21 cellular contexts compared by ENCODE assay signal in genomic region chr13:31000889-31001288, GRCh38.
"Had no signal": no experiment of that assay in that cellular context is flagged by ENCODE, and none has a peak within 500 bp of the region (broad histone marks: within the 10 kb centered on the region; RNA-seq: fewer than 3 reads in every experiment).

No MANE protein-coding gene starts in this region.

- H3K27me3 ChIP-seq: breast epithelium had no signal

- ATAC-seq: activated T-cell treated with anti-CD3 and anti-CD28 coated beads, Interleukin-2, amount 50 U/mL, for 4 hours; activated T-helper 17 cell treated with anti-CD3 and anti-CD28 coated beads, Interleukin-2, amount 50 U/mL, for 72 hours; PC-3; T-cell had no signal

- FAIRE-seq: RCC 7860 had no signal

- H3K27ac ChIP-seq: breast epithelium, VCaP had no signal

- H3K4me1 ChIP-seq: breast epithelium had no signal

- H3K36me3 ChIP-seq: breast epithelium had no signal

- H3K36me3 Mint-ChIP-seq: activated CD4-positive, alpha-beta memory T cell treated with anti-CD3 and anti-CD28 coated beads for 36 hours; activated naive CD8-positive, alpha-beta T cell; T-cell had no signal

- H3K27ac Mint-ChIP-seq: activated CD4-positive, alpha-beta memory T cell treated with anti-CD3 and anti-CD28 coated beads for 36 hours; activated CD4-positive, alpha-beta T cell treated with anti-CD3 and anti-CD28 coated beads, Interleukin-2, amount 10 ng/mL, durations not matched to agents 7 days and 5 days; activated naive CD4-positive, alpha-beta T cell treated with anti-CD3 and anti-CD28 coated beads for 36 hours; activated naive CD8-positive, alpha-beta T cell; activated T-helper 17 cell treated with anti-CD3 and anti-CD28 coated beads, Interleukin-2, amount 50 U/mL, for 72 hours; T-cell had no signal

- H3K4me3 ChIP-seq: breast epithelium had no signal

- H3K9me3 ChIP-seq: breast epithelium had no signal

- DNase-seq: activated CD4-positive, alpha-beta memory T cell treated with anti-CD3 and anti-CD28 coated beads for 36 hours; activated CD4-positive, alpha-beta T cell treated with anti-CD3 and anti-CD28 coated beads, Interleukin-2, amount 10 ng/mL, durations not matched to agents 7 days and 5 days; activated CD4-positive, CD25-positive, alpha-beta regulatory T cell; activated CD8-positive, alpha-beta memory T cell treated with anti-CD3 and anti-CD28 coated beads for 24 hours; activated gamma-delta T cell; activated naive CD4-positive, alpha-beta T cell treated with anti-CD3 and anti-CD28 coated beads for 36 hours; activated T-cell treated with anti-CD3 and anti-CD28 coated beads, Interleukin-2, amount 50 U/mL, for 4 hours; central memory CD4-positive, alpha-beta T cell; KG1; NCI-H1092; NCI-H1417; NCI-H1930; NCI-H510A treated with DMSO at 0.1 percent for 48 hours; PC-3; SHP77 treated with DMSO at 0.1 percent for 48 hours; T-cell had no signal

- H3K4me1 Mint-ChIP-seq: activated CD4-positive, alpha-beta T cell treated with anti-CD3 and anti-CD28 coated beads, Interleukin-2, amount 10 ng/mL, durations not matched to agents 7 days and 5 days; activated T-helper 17 cell treated with anti-CD3 and anti-CD28 coated beads, Interleukin-2, amount 50 U/mL, for 72 hours; T-cell had no signal

- H3K4me3 Mint-ChIP-seq: activated CD4-positive, alpha-beta memory T cell treated with anti-CD3 and anti-CD28 coated beads for 36 hours; activated CD4-positive, alpha-beta T cell treated with anti-CD3 and anti-CD28 coated beads, Interleukin-2, amount 10 ng/mL, durations not matched to agents 7 days and 5 days; activated naive CD4-positive, alpha-beta T cell treated with anti-CD3 and anti-CD28 coated beads for 36 hours; activated naive CD8-positive, alpha-beta T cell; activated T-cell treated with anti-CD3 and anti-CD28 coated beads, Interleukin-2, amount 50 U/mL, for 4 hours; activated T-helper 17 cell treated with anti-CD3 and anti-CD28 coated beads, Interleukin-2, amount 50 U/mL, for 72 hours; T-cell had no signal

- H3K9me3 Mint-ChIP-seq: activated CD4-positive, alpha-beta memory T cell treated with anti-CD3 and anti-CD28 coated beads for 36 hours; activated CD4-positive, alpha-beta T cell treated with anti-CD3 and anti-CD28 coated beads, Interleukin-2, amount 10 ng/mL, durations not matched to agents 7 days and 5 days; activated naive CD4-positive, alpha-beta T cell treated with anti-CD3 and anti-CD28 coated beads for 36 hours; activated T-cell treated with anti-CD3 and anti-CD28 coated beads, Interleukin-2, amount 50 U/mL, for 4 hours; activated T-helper 17 cell treated with anti-CD3 and anti-CD28 coated beads, Interleukin-2, amount 50 U/mL, for 72 hours; T-cell had no signal
